In the genomic region with DNA sequence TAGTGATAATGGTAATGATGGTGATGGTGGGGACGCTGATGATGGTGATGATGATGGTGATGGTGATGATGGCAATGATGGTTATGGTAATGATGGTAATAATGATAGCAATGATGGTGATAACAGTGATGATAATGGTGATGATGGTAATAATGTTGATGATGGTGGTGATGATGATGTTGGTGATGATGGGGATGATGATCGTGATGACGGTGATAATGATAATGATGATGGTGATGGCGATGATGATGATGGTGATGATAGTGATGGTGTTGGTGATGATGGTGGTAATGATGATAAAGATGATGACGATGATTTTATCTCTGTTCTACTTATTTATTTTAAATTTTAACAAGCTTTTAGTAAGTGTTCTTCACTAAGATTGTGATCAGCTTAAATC, we compare ENCODE assay signal across 2 cellular contexts.
TF ChIP-seq lines count a peak whose summit lies in the region.

No MANE protein-coding gene starts in this region.

TF ChIP-seq in A549, 52 proteins besides CTCF, POLR2A, EP300 and RAD21 (continued from another document):
- TF ChIP-seq FOSB (CRISPR knock-in tag; IDR thresholded peaks at IDR 0.05): no peak
- no peak for TF ChIP-seq GATA3 (IDR thresholded peaks at IDR 0.05; ENCODE audit: borderline replicate concordance)
- TF ChIP-seq SREBF2 (IDR thresholded peaks at IDR 0.05): no peak
- TF ChIP-seq, protein P1, sequence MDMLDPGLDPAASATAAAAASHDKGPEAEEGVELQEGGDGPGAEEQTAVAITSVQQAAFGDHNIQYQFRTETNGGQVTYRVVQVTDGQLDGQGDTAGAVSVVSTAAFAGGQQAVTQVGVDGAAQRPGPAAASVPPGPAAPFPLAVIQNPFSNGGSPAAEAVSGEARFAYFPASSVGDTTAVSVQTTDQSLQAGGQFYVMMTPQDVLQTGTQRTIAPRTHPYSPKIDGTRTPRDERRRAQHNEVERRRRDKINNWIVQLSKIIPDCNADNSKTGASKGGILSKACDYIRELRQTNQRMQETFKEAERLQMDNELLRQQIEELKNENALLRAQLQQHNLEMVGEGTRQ (IDR thresholded peaks at IDR 0.05): no peak
- TF ChIP-seq CHD4 (IDR thresholded peaks at IDR 0.05; ENCODE audit: borderline replicate concordance): no peak
- no peak for TF ChIP-seq FOSL2 (IDR thresholded peaks at IDR 0.05)
- no peak for TF ChIP-seq FOSL2 (CRISPR knock-in tag; IDR thresholded peaks at IDR 0.05)
- TF ChIP-seq TFCP2L1 (CRISPR knock-in tag; IDR thresholded peaks at IDR 0.05): no peak
- TF ChIP-seq REST (IDR thresholded peaks at IDR 0.05): no peak
- TF ChIP-seq TP53 (CRISPR knock-in tag; IDR thresholded peaks at IDR 0.05): no peak

TF ChIP-seq in H1, 55 proteins besides CTCF, POLR2A, EP300 and RAD21 (continued from another document):
- no peak for TF ChIP-seq NANOG (IDR thresholded peaks at IDR 0.05; ENCODE audit: insufficient read depth, low read depth, low read length, poor library complexity, severe bottlenecking)
- no peak for TF ChIP-seq NRF1 (IDR thresholded peaks at IDR 0.05; ENCODE audit: low read depth, low read length)
- TF ChIP-seq CHD2 (IDR thresholded peaks at IDR 0.05; ENCODE audit: low read length): no peak
- no peak for TF ChIP-seq KDM1A (IDR thresholded peaks at IDR 0.05; ENCODE audit: borderline replicate concordance, low read length)
- no peak for TF ChIP-seq SIN3A (conservative IDR thresholded peaks at IDR 0.05 in 1 of 2, IDR thresholded peaks at IDR 0.05 in 1 of 2; ENCODE audit: low read depth in 1 of 2, low read length in 2 of 2)
- no peak for TF ChIP-seq CHD1 (IDR thresholded peaks at IDR 0.05; ENCODE audit: low read depth, low read length)
- TF ChIP-seq RNF2 (IDR thresholded peaks at IDR 0.05; ENCODE audit: borderline replicate concordance, low read depth, low read length, missing control alignments, poor library complexity, severe bottlenecking): no peak
- no peak for TF ChIP-seq BRCA1 (IDR thresholded peaks at IDR 0.05; ENCODE audit: low read depth, low read length)
- no peak for TF ChIP-seq SIX5 (IDR thresholded peaks at IDR 0.05; ENCODE audit: low read depth, low read length)
- no peak for TF ChIP-seq EGR1 (IDR thresholded peaks at IDR 0.05; ENCODE audit: borderline replicate concordance, low read depth, low read length)
- no peak for TF ChIP-seq YY1 (IDR thresholded peaks at IDR 0.05; ENCODE audit: low read depth, low read length)
- TF ChIP-seq PHF8 (conservative IDR thresholded peaks at IDR 0.05; ENCODE audit: low read depth, low read length): no peak
